ENCODE assay signal across 8 cellular contexts in genomic region chr1:78651247-78651646, GRCh38. TPM values are rescaled to one million over a fixed set of nuclear protein-coding genes. Genes with fewer than 3 reads are reported as not detected.
DNase-seq lines count a peak whose midpoint lies in the region; ATAC-seq lines count a peak whose summit lies in the region.

No MANE protein-coding gene starts in this region.

- peak overlapping the region; percentile 88 for H3K4me3 Mint-ChIP-seq in activated T-helper 1 cell treated with anti-CD3 and anti-CD28 coated beads, Interleukin-12 subunit alpha, Interleukin-12 subunit beta, Interleukin-2, Interleukin-4 antibody, amounts not matched to agents 30 ng/mL and 10 ng/mL and 1 ng/mL, durations not matched to agents 14 hours and 24 hours and 36 hours
- H3K4me3 Mint-ChIP-seq in memory B cell = peak overlapping the region; percentile 80

- H3K27ac Mint-ChIP-seq in activated T-helper 1 cell treated with anti-CD3 and anti-CD28 coated beads, Interleukin-12 subunit alpha, Interleukin-12 subunit beta, Interleukin-2, Interleukin-4 antibody, amounts not matched to agents 30 ng/mL and 10 ng/mL and 1 ng/mL, durations not matched to agents 14 hours and 24 hours and 36 hours = peak overlapping the region; percentile 91
- peak overlapping the region; percentile 45 for H3K27ac Mint-ChIP-seq in memory B cell

- intact Hi-C loops in activated T-helper 1 cell treated with anti-CD3 and anti-CD28 coated beads, Interleukin-12 subunit alpha, Interleukin-12 subunit beta, Interleukin-2, Interleukin-4 antibody, amounts not matched to agents 30 ng/mL and 10 ng/mL and 1 ng/mL, durations not matched to agents 14 hours and 24 hours and 36 hours (cut with micrococcal nuclease) = loop anchor here (2.0 to 10.0 kb wide), 3 partner anchors 26 to 644 kb away; no protein-coding TSS in a partner anchor

- H3K9me3 Mint-ChIP-seq in activated T-helper 1 cell treated with anti-CD3 and anti-CD28 coated beads, Interleukin-12 subunit alpha, Interleukin-12 subunit beta, Interleukin-2, Interleukin-4 antibody, amounts not matched to agents 30 ng/mL and 10 ng/mL and 1 ng/mL, durations not matched to agents 14 hours and 24 hours and 36 hours = peaks cover 24% of the 10 kb centered on the region
- peaks cover 4% of the 10 kb centered on the region for H3K9me3 Mint-ChIP-seq in memory B cell

- peak; percentile 83 for DNase-seq in DMS 273 (lab: John Stamatoyannopoulos, UW; ENCODE audit: unreplicated experiment)
- DNase-seq in activated T-helper 1 cell treated with anti-CD3 and anti-CD28 coated beads, Interleukin-12 subunit alpha, Interleukin-12 subunit beta, Interleukin-2, Interleukin-4 antibody, amounts not matched to agents 30 ng/mL and 10 ng/mL and 1 ng/mL, durations not matched to agents 14 hours and 24 hours and 36 hours (ENCODE audit: low spot score) = no peak
- DNase-seq in memory B cell (ENCODE audit: low spot score in 2 of 2) = no peak
- DNase-seq in RPMI8226 = no peak
- no peak for DNase-seq in HUDEP-2 (lab: John Stamatoyannopoulos, UW; ENCODE audit: unreplicated experiment in 76 of 76)

- H3K36me3 Mint-ChIP-seq in activated T-helper 1 cell treated with anti-CD3 and anti-CD28 coated beads, Interleukin-12 subunit alpha, Interleukin-12 subunit beta, Interleukin-2, Interleukin-4 antibody, amounts not matched to agents 30 ng/mL and 10 ng/mL and 1 ng/mL, durations not matched to agents 14 hours and 24 hours and 36 hours (ENCODE audit: low read depth) = peaks cover 46% of the 10 kb centered on the region
- H3K36me3 Mint-ChIP-seq in memory B cell = peaks cover 13% of the 10 kb centered on the region

- no peaks in the 10 kb centered on the region for H3K27me3 Mint-ChIP-seq in activated T-helper 1 cell treated with anti-CD3 and anti-CD28 coated beads, Interleukin-12 subunit alpha, Interleukin-12 subunit beta, Interleukin-2, Interleukin-4 antibody, amounts not matched to agents 30 ng/mL and 10 ng/mL and 1 ng/mL, durations not matched to agents 14 hours and 24 hours and 36 hours (ENCODE audit: insufficient read depth)
- H3K27me3 Mint-ChIP-seq in memory B cell = no peaks in the 10 kb centered on the region

- peak; percentile 25 for ATAC-seq in HG02759 (IDR thresholded peaks at IDR 0.05; ENCODE audit: unreplicated experiment)
- ATAC-seq in memory B cell (ENCODE audit: low read depth) = no peak
- no peak for ATAC-seq in HG03469 (IDR thresholded peaks at IDR 0.05; ENCODE audit: unreplicated experiment)
- ATAC-seq in HG03280 (IDR thresholded peaks at IDR 0.05; ENCODE audit: unreplicated experiment) = no peak

- H3K4me1 Mint-ChIP-seq in activated T-helper 1 cell treated with anti-CD3 and anti-CD28 coated beads, Interleukin-12 subunit alpha, Interleukin-12 subunit beta, Interleukin-2, Interleukin-4 antibody, amounts not matched to agents 30 ng/mL and 10 ng/mL and 1 ng/mL, durations not matched to agents 14 hours and 24 hours and 36 hours (ENCODE audit: low read depth) = peaks cover 51% of the 10 kb centered on the region
- H3K4me1 Mint-ChIP-seq in memory B cell = peaks cover 23% of the 10 kb centered on the region

RNA-seq across cellular contexts. Expression of gene IFI44, which starts 1.6 kb away (rescaled TPM):
- total RNA-seq in activated T-helper 1 cell treated with anti-CD3 and anti-CD28 coated beads, Interleukin-12 subunit alpha, Interleukin-12 subunit beta, Interleukin-2, Interleukin-4 antibody, amounts not matched to agents 30 ng/mL and 10 ng/mL and 1 ng/mL, durations not matched to agents 14 hours and 24 hours and 36 hours = 26.9 and 28.1 TPM in 2 replicates

RNA-seq across cellular contexts. Expression of gene IFI44L, which starts 31.0 kb away (rescaled TPM):
- total RNA-seq in activated T-helper 1 cell treated with anti-CD3 and anti-CD28 coated beads, Interleukin-12 subunit alpha, Interleukin-12 subunit beta, Interleukin-2, Interleukin-4 antibody, amounts not matched to agents 30 ng/mL and 10 ng/mL and 1 ng/mL, durations not matched to agents 14 hours and 24 hours and 36 hours = 16.7 and 21.8 TPM in 2 replicates
